In the genomic region with DNA sequence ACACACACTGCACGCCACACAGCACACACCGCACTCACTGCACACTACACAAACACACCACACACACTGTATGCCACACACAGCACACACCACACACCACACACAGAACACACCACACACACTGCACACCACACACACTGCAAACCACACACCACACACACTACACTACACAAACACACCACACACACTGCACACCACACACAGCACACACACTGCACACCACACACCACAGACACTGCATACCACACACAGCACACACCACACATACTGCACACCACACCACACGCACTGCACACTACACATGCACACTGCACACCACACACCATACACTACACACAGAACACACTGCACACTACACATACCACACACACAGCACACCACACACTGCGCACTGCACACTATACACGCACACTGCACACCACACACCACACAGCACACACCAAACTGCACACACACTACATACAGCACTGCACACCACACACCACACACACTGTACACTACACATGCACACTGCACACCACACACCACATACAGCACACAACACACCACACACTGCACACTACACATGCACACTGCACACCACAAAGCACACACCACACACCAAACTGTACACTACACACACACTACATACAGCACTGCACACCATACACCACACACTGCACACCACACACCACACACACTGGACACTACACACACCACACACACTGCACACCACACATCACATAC, we compare ENCODE assay signal across 1 cellular context.
TF ChIP-seq lines count a peak whose summit lies in the region.

No MANE protein-coding gene starts in this region.

TF ChIP-seq in HepG2, 621 proteins besides CTCF, POLR2A, EP300 and RAD21 (continued from another document):
- TF ChIP-seq ZFP90 (CRISPR knock-in tag; IDR thresholded peaks at IDR 0.05; ENCODE audit: borderline replicate concordance) (0 out of 2 replicates have a peak, but pooled peaks have one; percentile 14), SIX4 (CRISPR knock-in tag; IDR thresholded peaks at IDR 0.05) (no peak), KDM6A (CRISPR knock-in tag; IDR thresholded peaks at IDR 0.05; ENCODE audit: low read depth) (no peak)
